20 cellular contexts compared by ENCODE assay signal in the genomic region with DNA sequence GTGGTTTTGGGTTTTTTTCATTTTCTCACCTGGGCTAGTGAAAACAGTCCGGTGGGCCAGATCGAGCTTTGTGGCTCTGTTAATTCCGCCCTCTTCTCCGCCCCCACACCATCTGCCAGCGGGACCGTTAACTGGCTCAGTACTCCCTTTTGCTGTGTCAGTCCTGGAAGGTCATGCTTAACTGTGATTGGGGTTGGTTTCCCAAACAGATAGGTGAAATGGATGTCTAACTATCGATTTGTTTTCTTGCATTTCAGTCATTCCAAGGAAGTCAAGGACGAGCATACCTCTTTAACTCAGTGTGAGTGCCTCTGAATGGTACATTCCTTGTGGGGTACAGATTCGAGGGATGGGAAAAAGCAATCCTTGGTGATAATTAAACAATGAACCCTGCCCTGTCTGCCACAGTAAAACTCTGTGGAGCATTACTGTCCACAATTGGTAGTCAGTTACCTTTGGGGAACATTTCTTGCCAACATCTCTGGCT. TPM values are rescaled to one million over a fixed set of nuclear protein-coding genes. Genes with fewer than 3 reads are reported as not detected.
A peak's percentile ranks its signal among the peaks of the same experiment; 100 is the strongest.
DNase-seq lines count a peak whose midpoint lies in the region; ATAC-seq lines count a peak whose summit lies in the region.
"Had no signal": no experiment of that assay in that cellular context is flagged by ENCODE, and none has a peak within 500 bp of the region (broad histone marks: within the 10 kb centered on the region; RNA-seq: fewer than 3 reads in every experiment).

No MANE protein-coding gene starts in this region.

- H3K27ac Mint-ChIP-seq in stimulated activated naive B cell treated with anti-CD40 and anti-IgM and Interleukin-4, amounts not matched to agents 10 μg/mL and 1 μg/mL and 100 μg/mL, for 72 hours: no peak overlapping the region
- H3K27ac Mint-ChIP-seq: activated CD4-positive, alpha-beta T cell treated with anti-CD3 and anti-CD28 coated beads, Interleukin-2, amount 10 ng/mL, durations not matched to agents 7 days and 5 days; activated naive CD8-positive, alpha-beta T cell; stimulated activated naive CD8-positive, alpha-beta T cell treated with anti-CD3 and anti-CD28 coated beads, Interleukin-15, Interleukin-2, amounts not matched to agents 100 ng/mL and 50 ng/mL, for 24 hours had no signal

- H3K4me3 Mint-ChIP-seq in stimulated activated naive B cell treated with anti-CD40 and anti-IgM and Interleukin-4, amounts not matched to agents 10 μg/mL and 1 μg/mL and 100 μg/mL, for 72 hours: no peak overlapping the region
- H3K4me3 Mint-ChIP-seq: activated CD4-positive, alpha-beta T cell treated with anti-CD3 and anti-CD28 coated beads, Interleukin-2, amount 10 ng/mL, durations not matched to agents 7 days and 5 days; activated naive CD8-positive, alpha-beta T cell; B cell; stimulated activated naive CD8-positive, alpha-beta T cell treated with anti-CD3 and anti-CD28 coated beads, Interleukin-15, Interleukin-2, amounts not matched to agents 100 ng/mL and 50 ng/mL, for 24 hours had no signal

- no peaks in the 10 kb centered on the region for H3K9me3 Mint-ChIP-seq in stimulated activated naive B cell treated with anti-CD40 and anti-IgM and Interleukin-4, amounts not matched to agents 10 μg/mL and 1 μg/mL and 100 μg/mL, for 72 hours
- H3K9me3 Mint-ChIP-seq: activated CD4-positive, alpha-beta T cell treated with anti-CD3 and anti-CD28 coated beads, Interleukin-2, amount 10 ng/mL, durations not matched to agents 7 days and 5 days; stimulated activated naive CD8-positive, alpha-beta T cell treated with anti-CD3 and anti-CD28 coated beads, Interleukin-15, Interleukin-2, amounts not matched to agents 100 ng/mL and 50 ng/mL, for 24 hours had no signal

- H3K4me1 ChIP-seq in subcutaneous abdominal adipose tissue (ENCODE audit: control insufficient read depth in 5 of 5, insufficient read depth in 5 of 5, low read length in 5 of 5): peaks cover 0 to 29% (median 17%) of the 10 kb centered on the region in 5 donors
- H3K4me1 ChIP-seq: SJSA1 had no signal

- ATAC-seq in GM18861 (IDR thresholded peaks at IDR 0.05; ENCODE audit: unreplicated experiment) (no peak), GM19463 (IDR thresholded peaks at IDR 0.05; ENCODE audit: unreplicated experiment) (no peak)
- no peak for ATAC-seq in stimulated activated naive B cell treated with anti-CD40 and anti-IgM and Interleukin-4, amounts not matched to agents 10 μg/mL and 1 μg/mL and 100 μg/mL, for 72 hours (replicated peaks)

- DNase-seq in NCI-H2171 (lab: John Stamatoyannopoulos, UW) (peak; percentile 53), cerebellum (ENCODE audit: low spot score) (peak; percentile 80), left kidney (ENCODE audit: low read depth, low spot score) (peak; percentile 79), AG20443 (ENCODE audit: low spot score) (no peak)
- DNase-seq in stimulated activated naive B cell treated with anti-CD40 and anti-IgM and Interleukin-4, amounts not matched to agents 10 μg/mL and 1 μg/mL and 100 μg/mL, for 72 hours: no peak
- DNase-seq: activated CD4-positive, alpha-beta T cell treated with anti-CD3 and anti-CD28 coated beads, Interleukin-2, amount 10 ng/mL, durations not matched to agents 7 days and 5 days; central memory CD4-positive, alpha-beta T cell; midbrain; NCI-H2227 treated with DMSO at 0.1 percent for 48 hours; occipital lobe; spleen; T1000 had no signal

- H3K9ac ChIP-seq in subcutaneous abdominal adipose tissue (ENCODE audit: low read length in 5 of 5): no peak overlapping the region

- peak overlapping the region; percentile 69 for H3K27ac ChIP-seq in subcutaneous abdominal adipose tissue (ENCODE audit: low read depth, low read length)
- H3K27ac ChIP-seq: epithelial cell of prostate, SJSA1, spleen had no signal

- peaks cover 3 to 5% of the 10 kb centered on the region in 2 donors for H3K4me1 Mint-ChIP-seq in stimulated activated naive B cell treated with anti-CD40 and anti-IgM and Interleukin-4, amounts not matched to agents 10 μg/mL and 1 μg/mL and 100 μg/mL, for 72 hours
- H3K4me1 Mint-ChIP-seq: B cell had no signal

- no peaks in the 10 kb centered on the region for H3K27me3 ChIP-seq in subcutaneous abdominal adipose tissue (ENCODE audit: control insufficient read depth in 5 of 5, insufficient read depth in 4 of 5, low read length in 5 of 5)
- H3K27me3 ChIP-seq: SJSA1, spleen had no signal

- H3K4me3 ChIP-seq in subcutaneous abdominal adipose tissue (ENCODE audit: low read depth in 1 of 5, low read length in 5 of 5): no peak overlapping the region
- H3K4me3 ChIP-seq: SJSA1, spleen had no signal

- H3K36me3 Mint-ChIP-seq in stimulated activated naive B cell treated with anti-CD40 and anti-IgM and Interleukin-4, amounts not matched to agents 10 μg/mL and 1 μg/mL and 100 μg/mL, for 72 hours: peaks cover 1 to 3% of the 10 kb centered on the region in 2 donors

- H3K9me3 ChIP-seq in subcutaneous abdominal adipose tissue (ENCODE audit: control insufficient read depth in 5 of 5, low read length in 5 of 5): no peaks in the 10 kb centered on the region
- H3K9me3 ChIP-seq: SJSA1, spleen had no signal

- peaks cover 10 to 41% (median 33%) of the 10 kb centered on the region in 5 donors for H3K36me3 ChIP-seq in subcutaneous abdominal adipose tissue (ENCODE audit: control insufficient read depth in 5 of 5, insufficient read depth in 5 of 5, low read length in 5 of 5)
- H3K36me3 ChIP-seq: SJSA1 had no signal

- H3K27me3 Mint-ChIP-seq in stimulated activated naive B cell treated with anti-CD40 and anti-IgM and Interleukin-4, amounts not matched to agents 10 μg/mL and 1 μg/mL and 100 μg/mL, for 72 hours: no peaks in the 10 kb centered on the region
- H3K27me3 Mint-ChIP-seq: activated CD4-positive, alpha-beta T cell treated with anti-CD3 and anti-CD28 coated beads, Interleukin-2, amount 10 ng/mL, durations not matched to agents 7 days and 5 days; activated naive CD8-positive, alpha-beta T cell; B cell; stimulated activated naive CD8-positive, alpha-beta T cell treated with anti-CD3 and anti-CD28 coated beads, Interleukin-15, Interleukin-2, amounts not matched to agents 100 ng/mL and 50 ng/mL, for 24 hours had no signal

RNA-seq across cellular contexts. Expression of a gene that starts 56.7 kb away (rescaled TPM):
- total RNA-seq in cerebellum: 12.2 TPM

Comparison
In these comparisons a context has a peak if more than half of its experiments do, and no peak if none do; other contexts are left out.
1. DNase-seq: peak in NCI-H2171 (single experiment), cerebellum (single experiment) and left kidney (single experiment); none in AG20443 (single experiment) and stimulated activated naive B cell treated with anti-CD40 and anti-IgM and Interleukin-4, amounts not matched to agents 10 μg/mL and 1 μg/mL and 100 μg/mL, for 72 hours (single experiment).